8 cellular contexts compared by ENCODE assay signal in the genomic region with DNA sequence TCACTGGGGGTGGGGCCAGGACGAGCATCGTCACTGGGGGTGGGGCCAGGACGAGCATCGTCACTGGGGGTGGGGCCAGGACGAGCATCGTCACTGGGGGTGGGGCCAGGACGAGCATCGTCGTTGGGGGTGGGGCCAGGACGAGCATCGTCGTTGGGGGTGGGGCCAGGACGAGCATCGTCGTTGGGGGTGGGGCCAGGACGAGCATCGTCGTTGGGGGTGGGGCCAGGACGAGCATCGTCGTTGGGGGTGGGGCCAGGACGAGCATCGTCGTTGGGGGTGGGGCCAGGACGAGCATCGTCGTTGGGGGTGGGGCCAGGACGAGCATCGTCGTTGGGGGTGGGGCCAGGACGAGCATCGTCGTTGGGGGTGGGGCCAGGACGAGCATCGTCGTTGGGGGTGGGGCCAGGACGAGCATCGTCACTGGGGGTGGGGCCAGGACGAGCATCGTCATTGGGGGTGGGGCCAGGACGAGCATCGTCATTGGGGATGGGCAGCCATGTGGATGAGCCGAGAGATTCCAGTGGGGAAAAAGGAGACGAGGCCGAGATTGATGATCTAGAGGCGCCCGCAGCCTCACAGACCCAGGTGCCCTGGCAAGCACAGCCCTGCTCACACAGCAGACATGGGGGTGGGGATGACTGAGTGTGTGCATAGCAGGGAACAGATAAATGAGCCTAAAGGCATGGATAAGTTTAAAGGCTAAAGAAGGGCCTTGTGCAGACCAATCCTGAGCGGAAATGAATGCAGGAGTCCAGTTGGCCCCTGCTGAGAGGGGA. TPM values are rescaled to one million over a fixed set of nuclear protein-coding genes. Genes with fewer than 3 reads are reported as not detected.
DNase-seq lines count a peak whose midpoint lies in the region; ATAC-seq and TF ChIP-seq lines count a peak whose summit lies in the region.
"Not testable (repeated sequence)": the region's sequence is repeated elsewhere in the genome, so short reads cannot be mapped to it uniquely, and the experiment has no call there.

No MANE protein-coding gene starts in this region.

- H3K36me3 Mint-ChIP-seq in natural killer cell; stimulated activated naive CD8-positive, alpha-beta T cell treated with anti-CD3 and anti-CD28 coated beads, Interleukin-15, Interleukin-2, amounts not matched to agents 100 ng/mL and 50 ng/mL, for 24 hours (ENCODE audit: low read depth): not testable (repeated sequence)

- peak overlapping the region; percentile 81 for H3K4me3 Mint-ChIP-seq in natural killer cell
- peak overlapping the region; percentile 76 for H3K4me3 Mint-ChIP-seq in stimulated activated naive CD8-positive, alpha-beta T cell treated with anti-CD3 and anti-CD28 coated beads, Interleukin-15, Interleukin-2, amounts not matched to agents 100 ng/mL and 50 ng/mL, for 24 hours

- intact Hi-C loops in natural killer cell (cut with micrococcal nuclease), result not testable (repeated sequence)

- not testable (repeated sequence) for H3K9me3 Mint-ChIP-seq in natural killer cell; stimulated activated naive CD8-positive, alpha-beta T cell treated with anti-CD3 and anti-CD28 coated beads, Interleukin-15, Interleukin-2, amounts not matched to agents 100 ng/mL and 50 ng/mL, for 24 hours

- H3K4me3 ChIP-seq in fibroblast of the aortic adventitia (ENCODE audit: low read depth, low read length), result peak overlapping the region; percentile 27

- not testable (repeated sequence) for TF ChIP-seq CTCF in fibroblast of the aortic adventitia (IDR thresholded peaks at IDR 0.05; ENCODE audit: insufficient read depth, low read length); natural killer cell (IDR thresholded peaks at IDR 0.05)

- DNase-seq in COR-L47 (lab: John Stamatoyannopoulos, UW) (peak; percentile 53), NCI-H69 (lab: John Stamatoyannopoulos, UW) (peak; percentile 78), amygdala (lab: John Stamatoyannopoulos, UW) (peak in 50 of 56 donors; percentile 10 to 87 (median 68)), fibroblast of the aortic adventitia (ENCODE audit: low read depth) (peak; percentile 74), natural killer cell (peak; percentile 41)

- H3K27me3 Mint-ChIP-seq in natural killer cell (ENCODE audit: low read depth in 2 of 2), result peaks cover 8 to 17% of the 10 kb centered on the region in 2 donors
- peaks cover 21% of the 10 kb centered on the region for H3K27me3 Mint-ChIP-seq in stimulated activated naive CD8-positive, alpha-beta T cell treated with anti-CD3 and anti-CD28 coated beads, Interleukin-15, Interleukin-2, amounts not matched to agents 100 ng/mL and 50 ng/mL, for 24 hours

- ATAC-seq in HG02759 (IDR thresholded peaks at IDR 0.05; ENCODE audit: unreplicated experiment) (peak; percentile 22), natural killer cell (peak in 2 of 3 donors; percentile 27 to 30)
- ATAC-seq in activated CD4-positive, CD25-positive, alpha-beta regulatory T cell treated with anti-CD3 and anti-CD28 coated beads, Interleukin-2, amount 50 U/mL, for 24 hours, result peak; percentile 11 to 15

- H3K27ac Mint-ChIP-seq in natural killer cell, result peak overlapping the region; percentile 87 to 95
- peak overlapping the region; percentile 92 for H3K27ac Mint-ChIP-seq in stimulated activated naive CD8-positive, alpha-beta T cell treated with anti-CD3 and anti-CD28 coated beads, Interleukin-15, Interleukin-2, amounts not matched to agents 100 ng/mL and 50 ng/mL, for 24 hours

- peaks cover 20 to 21% of the 10 kb centered on the region in 2 donors for H3K4me1 Mint-ChIP-seq in natural killer cell
- H3K4me1 Mint-ChIP-seq in stimulated activated naive CD8-positive, alpha-beta T cell treated with anti-CD3 and anti-CD28 coated beads, Interleukin-15, Interleukin-2, amounts not matched to agents 100 ng/mL and 50 ng/mL, for 24 hours (ENCODE audit: low read depth), result peaks cover 48% of the 10 kb centered on the region

RNA-seq across cellular contexts. Expression of a gene that starts 13.6 kb away (rescaled TPM):
- not detected in 2 replicates for total RNA-seq in fibroblast of the aortic adventitia (ENCODE audit: low replicate concordance)
- total RNA-seq in natural killer cell, result not detected

RNA-seq across cellular contexts. Expression of a gene that starts 30.0 kb away (rescaled TPM):
- total RNA-seq in fibroblast of the aortic adventitia (ENCODE audit: low replicate concordance) (not detected in 2 replicates), natural killer cell (not detected)

RNA-seq across cellular contexts. Expression of a gene that starts 44.1 kb away (rescaled TPM):
- total RNA-seq in fibroblast of the aortic adventitia (ENCODE audit: low replicate concordance), result 0.74 and 3.3 TPM in 2 replicates
- 1 to 10 TPM in 1 of 3 donors, under 1 TPM in 1, not detected in 1; 0.73 to 1.2 TPM for total RNA-seq in natural killer cell

Comparison
In these comparisons a context has a peak if more than half of its experiments do, and no peak if none do; other contexts are left out.
1. Peak in every context shown above with its lines: DNase-seq, ATAC-seq and H3K4me3 ChIP-seq.